In the genomic region with DNA sequence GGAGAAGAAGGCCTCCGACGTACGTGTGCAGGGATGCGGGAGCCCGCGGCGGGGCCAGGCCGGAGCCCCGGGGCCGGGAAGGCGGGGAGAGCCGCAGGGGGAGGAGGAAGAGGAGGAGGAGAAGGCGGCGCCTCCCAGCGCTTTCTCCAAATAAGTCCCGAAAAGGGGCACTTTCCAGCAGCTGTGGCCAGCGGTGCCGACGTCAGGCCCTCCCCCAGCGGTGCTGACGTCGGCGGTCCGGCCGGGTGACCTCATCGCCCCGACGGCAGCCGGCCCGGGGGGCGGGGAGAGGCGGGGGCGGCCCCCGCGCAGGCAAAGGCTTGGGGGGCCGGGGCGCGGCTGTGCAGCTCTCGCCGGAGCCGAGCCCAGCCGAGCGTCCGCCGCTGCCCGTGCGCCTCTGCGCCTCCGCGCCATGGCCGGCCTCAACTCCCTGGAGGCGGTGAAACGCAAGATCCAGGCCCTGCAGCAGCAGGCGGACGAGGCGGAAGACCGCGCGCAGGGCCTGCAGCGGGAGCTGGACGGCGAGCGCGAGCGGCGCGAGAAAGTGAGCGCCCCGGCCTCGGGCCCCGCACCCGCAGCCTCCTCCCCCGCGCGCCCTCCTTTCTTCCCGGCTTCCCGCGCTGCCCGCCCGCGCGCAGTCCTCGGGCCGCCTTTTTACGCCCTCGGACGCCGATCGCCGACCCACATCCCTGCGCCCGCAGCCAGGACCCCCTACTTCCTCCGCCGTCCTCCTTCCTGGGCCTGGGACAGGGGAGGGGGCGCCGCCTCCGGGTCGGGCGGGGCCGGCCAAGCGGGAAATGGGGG, we compare ENCODE assay signal across 8 cellular contexts. TPM values are rescaled to one million over a fixed set of nuclear protein-coding genes. Genes with fewer than 3 reads are reported as not detected.
DNase-seq lines count a peak whose midpoint lies in the region; ATAC-seq and TF ChIP-seq lines count a peak whose summit lies in the region.

Gene TPM4 (plus strand): TSS at position 342 of the 804 bp plus-strand sequence. CDS start 71 bp downstream, at position 413.

- H3K27ac Mint-ChIP-seq in activated naive CD4-positive, alpha-beta T cell treated with anti-CD3 and anti-CD28 coated beads, Interleukin-2, amount 50 U/mL, for 24 hours = peak within 1 kb of the TSS; percentile 98
- peak within 1 kb of the TSS; percentile 99 for H3K27ac Mint-ChIP-seq in glutamatergic neuron (ENCODE audit: unreplicated experiment)

- H3K9me3 ChIP-seq in osteoblast (ENCODE audit: low read depth, low read length) = no peaks in the 10 kb centered on the region
- no peaks in the 10 kb centered on the region for H3K9me3 ChIP-seq in testis

- peak within 1 kb of the TSS; percentile 99 for H3K27ac ChIP-seq in osteoblast (ENCODE audit: low read depth, low read length)
- H3K27ac ChIP-seq in testis = peak within 1 kb of the TSS; percentile 100

- peak within 1 kb of the TSS; percentile 86 for H3K4me3 ChIP-seq in osteoblast (ENCODE audit: insufficient read depth, low read length)
- H3K4me3 ChIP-seq in testis = peak within 1 kb of the TSS; percentile 79 to 100

- no peaks in the 10 kb centered on the region for H3K9me3 Mint-ChIP-seq in activated naive CD4-positive, alpha-beta T cell treated with anti-CD3 and anti-CD28 coated beads, Interleukin-2, amount 50 U/mL, for 24 hours
- peaks cover 10% of the 10 kb centered on the region for H3K9me3 Mint-ChIP-seq in glutamatergic neuron (ENCODE audit: unreplicated experiment)

- ATAC-seq in GM19468 (IDR thresholded peaks at IDR 0.05; ENCODE audit: extremely low read depth, unreplicated experiment) = peak; percentile 31

- H2AFZ ChIP-seq in osteoblast (ENCODE audit: low read length) = peak within 1 kb of the TSS; percentile 23

- 0 to 2% methylated on average over 21 to 84 of the region's 101 CpGs for WGBS in testis, 2 donors

- intact Hi-C loops in testis (cut with DNase I; ENCODE audit: low total_unique reads) = no loop called here

- H3K79me2 ChIP-seq in osteoblast (ENCODE audit: insufficient read depth, low read length) = peaks cover 80% of the 10 kb centered on the region

- peaks cover 70% of the 10 kb centered on the region for H3K4me1 Mint-ChIP-seq in activated naive CD4-positive, alpha-beta T cell treated with anti-CD3 and anti-CD28 coated beads, Interleukin-2, amount 50 U/mL, for 24 hours
- H3K4me1 Mint-ChIP-seq in glutamatergic neuron (ENCODE audit: low read depth, unreplicated experiment) = peaks cover 15% of the 10 kb centered on the region

- peaks cover 30% of the 10 kb centered on the region for H3K4me1 ChIP-seq in osteoblast (ENCODE audit: insufficient read depth, low read length)
- H3K4me1 ChIP-seq in testis = peaks cover 37% of the 10 kb centered on the region

- TF ChIP-seq POLR2A in testis (IDR thresholded peaks at IDR 0.05) = peak; percentile 80

- H4K20me1 ChIP-seq in osteoblast (ENCODE audit: insufficient read depth, low read length) = peaks cover 24% of the 10 kb centered on the region

- peak within 1 kb of the TSS; percentile 85 for H3K4me3 Mint-ChIP-seq in activated naive CD4-positive, alpha-beta T cell treated with anti-CD3 and anti-CD28 coated beads, Interleukin-2, amount 50 U/mL, for 24 hours
- H3K4me3 Mint-ChIP-seq in glutamatergic neuron (ENCODE audit: unreplicated experiment) = peak within 1 kb of the TSS; percentile 98

- no peaks in the 10 kb centered on the region for H3K27me3 Mint-ChIP-seq in activated naive CD4-positive, alpha-beta T cell treated with anti-CD3 and anti-CD28 coated beads, Interleukin-2, amount 50 U/mL, for 24 hours
- peaks cover 17% of the 10 kb centered on the region for H3K27me3 Mint-ChIP-seq in glutamatergic neuron (ENCODE audit: unreplicated experiment)

- TF ChIP-seq CTCF in glutamatergic neuron (IDR thresholded peaks at IDR 0.05; ENCODE audit: partially characterized antibody, unreplicated experiment) = no peak
- TF ChIP-seq CTCF in osteoblast (IDR thresholded peaks at IDR 0.05; ENCODE audit: extremely low read depth, low read depth, low read length) = no peak
- TF ChIP-seq CTCF in testis (IDR thresholded peaks at IDR 0.05) = no peak

- DNase-seq in Caki2 (ENCODE audit: low read depth) = peak; percentile 94
- peak; percentile 87 for DNase-seq in HuH-7.5 (ENCODE audit: low spot score)
- DNase-seq in SKM-1 (lab: John Stamatoyannopoulos, UW; ENCODE audit: unreplicated experiment) = peak; percentile 59
- DNase-seq in glutamatergic neuron = peak; percentile 82
- DNase-seq in osteoblast (ENCODE audit: insufficient read length, low spot score, missing footprints) = peak; percentile 97
- peak; percentile 95 for DNase-seq in testis

- H3K36me3 ChIP-seq in osteoblast (ENCODE audit: insufficient read depth, low read length) = peaks cover 32% of the 10 kb centered on the region
- H3K36me3 ChIP-seq in testis (ENCODE audit: low read depth, missing control alignments) = no peaks in the 10 kb centered on the region

- H3K36me3 Mint-ChIP-seq in activated naive CD4-positive, alpha-beta T cell treated with anti-CD3 and anti-CD28 coated beads, Interleukin-2, amount 50 U/mL, for 24 hours = no peaks in the 10 kb centered on the region
- H3K36me3 Mint-ChIP-seq in glutamatergic neuron (ENCODE audit: unreplicated experiment) = no peaks in the 10 kb centered on the region

- peak within 1 kb of the TSS; percentile 100 for H3K4me2 ChIP-seq in osteoblast (ENCODE audit: insufficient read depth, low read length)

- H3K27me3 ChIP-seq in osteoblast (ENCODE audit: insufficient read depth, low read length) (no peaks in the 10 kb centered on the region), testis (no peaks in the 10 kb centered on the region)

- in situ Hi-C loops in Caki2 (cut with HindIII; ENCODE audit: low pct_unique_long_range_greater_than_20kb, low sequenced_read_pairs) = no loop called here

RNA-seq across cellular contexts. Expression of gene TPM4, which starts in this region (rescaled TPM):
- 332 and 385 TPM in 2 replicates for total RNA-seq in Caki2 (2014; rRNA removed; shearing (Covaris generic); ENCODE audit: low replicate concordance)
- total RNA-seq in glutamatergic neuron (ENCODE audit: unreplicated experiment) (310 TPM), osteoblast (1,233 and 1,325 TPM in 2 replicates), testis (100 to 1,000 TPM; 212 to 271 TPM)
- 227 TPM for polyA plus RNA-seq in testis (ENCODE audit: insufficient read depth, low read depth, low replicate concordance)

Comparison
In these comparisons a context has a peak if more than half of its experiments do, and no peak if none do; other contexts are left out.
1. Peak in every context shown above with its lines: DNase-seq, ATAC-seq, H3K4me3 ChIP-seq and H3K27ac ChIP-seq.